In genomic region chr18:38415811-38416210, GRCh38 we compare ENCODE assay signal across 26 cellular contexts.
"Had no signal": no experiment of that assay in that cellular context is flagged by ENCODE, and none has a peak within 500 bp of the region (broad histone marks: within the 10 kb centered on the region; RNA-seq: fewer than 3 reads in every experiment).

No MANE protein-coding gene starts in this region.

- ATAC-seq: effector memory CD8-positive, alpha-beta T cell; esophagus mucosa; foreskin keratinocyte; gastrocnemius medialis; gastroesophageal sphincter; heart left ventricle; heart right ventricle had no signal

- H3K9me3 Mint-ChIP-seq: dendritic cell treated with granulocyte-macrophage colony-stimulating factor and Interleukin-4, amounts not matched to agents 40 ng/mL and 50 ng/mL, for 4 days; endodermal cell had no signal

- H3K4me3 Mint-ChIP-seq: dendritic cell treated with granulocyte-macrophage colony-stimulating factor and Interleukin-4, amounts not matched to agents 40 ng/mL and 50 ng/mL, for 4 days; effector memory CD8-positive, alpha-beta T cell; endodermal cell had no signal

- H3K27ac Mint-ChIP-seq: dendritic cell treated with granulocyte-macrophage colony-stimulating factor and Interleukin-4, amounts not matched to agents 40 ng/mL and 50 ng/mL, for 4 days; effector memory CD8-positive, alpha-beta T cell; endodermal cell had no signal

- H3K27me3 Mint-ChIP-seq: dendritic cell treated with granulocyte-macrophage colony-stimulating factor and Interleukin-4, amounts not matched to agents 40 ng/mL and 50 ng/mL, for 4 days; effector memory CD8-positive, alpha-beta T cell had no signal

- DNase-seq: colonic mucosa; cortex of kidney; dermis blood vessel endothelial cell; dorsolateral prefrontal cortex; effector CD4-positive, alpha-beta T cell; effector CD8-positive, alpha-beta T cell; effector memory CD4-positive, alpha-beta T cell; effector memory CD8-positive, alpha-beta T cell; endodermal cell; erythroblast; esophagus squamous epithelium; foreskin fibroblast; foreskin keratinocyte; foreskin melanocyte; gastrocnemius medialis; glutamatergic neuron; head of caudate nucleus; heart left ventricle; heart right ventricle had no signal

- FAIRE-seq: colon, endometrium, endothelial cell of umbilical vein, frontal cortex had no signal
